In genomic region chr17:44830359-44831269, GRCh38 we compare ENCODE assay signal across 8 cellular contexts. TPM values are rescaled to one million over a fixed set of nuclear protein-coding genes. Genes with fewer than 3 reads are reported as not detected.
A peak's percentile ranks its signal among the peaks of the same experiment; 100 is the strongest.
DNase-seq lines count a peak whose midpoint lies in the region; ATAC-seq, FAIRE-seq and TF ChIP-seq lines count a peak whose summit lies in the region.

No MANE protein-coding gene starts in this region.

- no peaks in the 10 kb centered on the region for H3F3A ChIP-seq in OCI-LY1 (ENCODE audit: insufficient read depth, low read length)

- no peaks in the 10 kb centered on the region for H3K9me2 ChIP-seq in OCI-LY1 (ENCODE audit: low read depth, low read length)

- H3K4me1 ChIP-seq in OCI-LY1 (ENCODE audit: insufficient read depth, low read length, severe bottlenecking) (peaks cover 42% of the 10 kb centered on the region), iPS-18a (ENCODE audit: control insufficient read depth, low read depth, low read length) (peaks cover 21% of the 10 kb centered on the region), small intestine (ENCODE audit: control insufficient read depth in 2 of 2, insufficient read depth in 1 of 2, low read depth in 1 of 2, low read length in 1 of 2) (no peaks in the 10 kb centered on the region)

- no peaks in the 10 kb centered on the region for H3K9me3 ChIP-seq in OCI-LY1 (ENCODE audit: low read length)
- H3K9me3 ChIP-seq in iPS-18a (ENCODE audit: control insufficient read depth, low read depth, low read length): no peaks in the 10 kb centered on the region
- no peaks in the 10 kb centered on the region for H3K9me3 ChIP-seq in small intestine (ENCODE audit: control insufficient read depth, low read depth)

- H3K79me2 ChIP-seq in OCI-LY1 (ENCODE audit: insufficient read depth, low read length): peaks cover 35% of the 10 kb centered on the region

- no peak overlapping the region for H3K27ac ChIP-seq in OCI-LY1 (ENCODE audit: low read depth, low read length, poor library complexity, severe bottlenecking)
- H3K27ac ChIP-seq in iPS-18a (ENCODE audit: low read length): no peak overlapping the region
- peak overlapping the region in 1 of 2 donors; percentile 54 for H3K27ac ChIP-seq in small intestine (ENCODE audit: low read depth in 1 of 2, low read length in 1 of 2)

- H3K36me3 ChIP-seq in OCI-LY1 (ENCODE audit: insufficient read depth, low read length) (peaks cover 8% of the 10 kb centered on the region; the same call in 1 of the 2 replicates), iPS-18a (ENCODE audit: control insufficient read depth, low read depth, low read length) (no peaks in the 10 kb centered on the region), small intestine (ENCODE audit: control insufficient read depth in 2 of 2, insufficient read depth in 2 of 2, low read length in 2 of 2) (no peaks in the 10 kb centered on the region)

- DNase-seq in ELR (ENCODE audit: low read depth): peak; percentile 63
- DNase-seq in astrocyte of the hippocampus (ENCODE audit: low read depth, low spot score): peak; percentile 61
- no peak for DNase-seq in small intestine
- no peak for DNase-seq in NCI-H1048 (lab: John Stamatoyannopoulos, UW)
- no peak for DNase-seq in SW 1271 (lab: John Stamatoyannopoulos, UW)

- 2 to 4% (median 3%) methylated on average over 48 to 58 of the region's 58 CpGs for WGBS in small intestine, 3 donors

- ATAC-seq in HG03460 (IDR thresholded peaks at IDR 0.05; ENCODE audit: unreplicated experiment): no peak

- H3K4me2 ChIP-seq in OCI-LY1 (ENCODE audit: low read length): peak overlapping the region; percentile 74

- H3K4me3 ChIP-seq in OCI-LY1 (ENCODE audit: low read depth, low read length, poor library complexity, severe bottlenecking) (peak overlapping the region; percentile 84), iPS-18a (ENCODE audit: low read length) (peak overlapping the region; percentile 73), small intestine (ENCODE audit: low read depth in 1 of 2, low read length in 2 of 2) (peak overlapping the region; percentile 46 to 67)

- H3K9ac ChIP-seq in OCI-LY1 (ENCODE audit: low read length): peak overlapping the region; percentile 84
- peak overlapping the region; percentile 95 for H3K9ac ChIP-seq in iPS-18a (ENCODE audit: low read length)

- FAIRE-seq in small intestine (lab: Jason Lieb, UNC): no peak

- TF ChIP-seq CTCF in OCI-LY1 (IDR thresholded peaks at IDR 0.05; ENCODE audit: low read length): no peak

- H2AFZ ChIP-seq in OCI-LY1 (ENCODE audit: low read length): peak overlapping the region; percentile 76; the same call in 1 of the 2 replicates

- peaks cover 4% of the 10 kb centered on the region; the same call in 1 of the 2 replicates for H3K27me3 ChIP-seq in OCI-LY1 (ENCODE audit: insufficient read depth, low read length)
- no peaks in the 10 kb centered on the region for H3K27me3 ChIP-seq in iPS-18a (ENCODE audit: control insufficient read depth, insufficient read depth, low read length)
- peaks cover 8 to 16% of the 10 kb centered on the region in 2 donors for H3K27me3 ChIP-seq in small intestine (ENCODE audit: control insufficient read depth in 2 of 2, insufficient read depth in 2 of 2, low read length in 2 of 2)

- no peaks in the 10 kb centered on the region for H4K20me1 ChIP-seq in OCI-LY1 (ENCODE audit: insufficient read depth, low read length)

RNA-seq across cellular contexts. Expression of gene GJC1, which starts 0.5 kb away (rescaled TPM):
- 1 to 10 TPM in 1 of 3 donors, not detected in 2; 3.2 TPM for polyA plus RNA-seq in small intestine

RNA-seq across cellular contexts. Expression of gene HIGD1B, which starts 17.1 kb away (rescaled TPM):
- polyA plus RNA-seq in small intestine: 1 to 10 TPM in 2 of 3 donors, not detected in 1; 1.5 to 6.5 TPM

Comparison
In these comparisons a context has a peak if more than half of its experiments do, and no peak if none do; other contexts are left out.
1. DNase-seq: peak in ELR (single experiment) and astrocyte of the hippocampus (single experiment); none in small intestine (single experiment), NCI-H1048 (single experiment) and SW 1271 (0 of 2).
2. Peak in every context shown above with its lines, with median percentiles within 50 percentile points of each other: H3K4me3 ChIP-seq.